ENCODE assay signal across 8 cellular contexts in genomic region chr1:43452789-43453441, GRCh38. TPM values are rescaled to one million over a fixed set of nuclear protein-coding genes. Genes with fewer than 3 reads are reported as not detected.
DNase-seq lines count a peak whose midpoint lies in the region; ATAC-seq and TF ChIP-seq lines count a peak whose summit lies in the region.

No MANE protein-coding gene starts in this region.

- 4 to 6% methylated on average over 6 to 10 of the region's 10 CpGs for WGBS in GM23248 (ENCODE audit: low coverage in 1 of 2, low lambda C conversion rate in 2 of 2, missing lambda C conversion rate in 2 of 2), 2 experiments
- WGBS in aorta, 2 donors: 4% methylated on average over 9 to 10 of the region's 10 CpGs

- no peaks in the 10 kb centered on the region for H4K20me1 ChIP-seq in GM23248 (ENCODE audit: insufficient read depth)

- in situ Hi-C loops in GM23248 (cut with MboI) (no loop called here), KBM-7 (cut with MboI; ENCODE audit: low pct_unique_long_range_greater_than_20kb, low sequenced_read_pairs) (no loop called here)

- DNase-seq in A673 (ENCODE audit: low spot score) (peak; percentile 75), GM23248 (peak; percentile 64), SJSA1 (ENCODE audit: low read depth in 1 of 2, low spot score in 2 of 2) (peak; percentile 47 to 52), epithelial cell of proximal tubule (ENCODE audit: low read depth) (no peak), aorta (peak in 1 of 2 donors; percentile 75), KBM-7 (no peak)

- H2AFZ ChIP-seq in GM23248: no peak overlapping the region

- TF ChIP-seq CTCF in A673 (conservative IDR thresholded peaks at IDR 0.05; ENCODE audit: low read depth, low read length) (no peak), epithelial cell of proximal tubule (conservative IDR thresholded peaks at IDR 0.05; ENCODE audit: low read depth, low read length) (no peak)

- H3K9me3 ChIP-seq in A673 (ENCODE audit: low read depth, low read length, poor library complexity, severe bottlenecking) (no peaks in the 10 kb centered on the region), GM23248 (ENCODE audit: low read depth) (no peaks in the 10 kb centered on the region), SJSA1 (replicated peaks) (0 out of 2 replicates have a peak, but pooled peaks cover 3% of the 10 kb centered on the region), muscle layer of duodenum (ENCODE audit: control insufficient read depth in 1 of 2, low read length in 2 of 2) (no peaks in the 10 kb centered on the region), aorta (ENCODE audit: control insufficient read depth, low read length) (no peaks in the 10 kb centered on the region)

- no peaks in the 10 kb centered on the region for H3K9me2 ChIP-seq in GM23248 (ENCODE audit: insufficient read depth)

- ATAC-seq in aorta (ENCODE audit: low FRiP score): no peak
- ATAC-seq in HG03521 (IDR thresholded peaks at IDR 0.05; ENCODE audit: unreplicated experiment): no peak

- H3K4me3 ChIP-seq in A673 (ENCODE audit: low read depth, low read length, poor library complexity, severe bottlenecking): peak overlapping the region; percentile 56
- peak overlapping the region; percentile 74 for H3K4me3 ChIP-seq in GM23248
- peak overlapping the region; percentile 54 for H3K4me3 ChIP-seq in SJSA1
- H3K4me3 ChIP-seq in epithelial cell of proximal tubule (ENCODE audit: low read depth, low read length): peak overlapping the region; percentile 50
- peak overlapping the region; percentile 31 to 68 for H3K4me3 ChIP-seq in muscle layer of duodenum (ENCODE audit: low read depth in 1 of 2, low read length in 2 of 2)
- peak overlapping the region; percentile 61 to 70 for H3K4me3 ChIP-seq in aorta (ENCODE audit: low read length in 2 of 2)

- H3K27ac ChIP-seq in A673 (ENCODE audit: low read depth, low read length, poor library complexity, severe bottlenecking) (peak overlapping the region; percentile 82), GM23248 (peak overlapping the region; percentile 63), SJSA1 (peak overlapping the region; percentile 87), muscle layer of duodenum (ENCODE audit: low read length) (peak overlapping the region; percentile 0), aorta (ENCODE audit: low read depth in 1 of 2, low read length in 2 of 2) (peak overlapping the region; percentile 44 to 69)

- BruUV-seq in A673 (replicated peaks; lab: Mats Ljungman, UMichigan): no TSS peak

- H3F3A ChIP-seq in GM23248 (ENCODE audit: insufficient read depth): peaks cover 24% of the 10 kb centered on the region

- H3K27me3 ChIP-seq in A673 (replicated peaks; ENCODE audit: insufficient read depth, low read depth, low read length, poor library complexity) (peaks cover 6% of the 10 kb centered on the region), GM23248 (replicated peaks; ENCODE audit: insufficient read depth) (no peaks in the 10 kb centered on the region), SJSA1 (replicated peaks) (no peaks in the 10 kb centered on the region), muscle layer of duodenum (ENCODE audit: low read depth, low read length) (no peaks in the 10 kb centered on the region), aorta (ENCODE audit: control insufficient read depth in 1 of 2, insufficient read depth in 2 of 2, low read length in 1 of 2) (no peaks in the 10 kb centered on the region)

- CTCF ChIA-PET in A673 (lab: Charles Lee): no interaction called here

- H3K4me2 ChIP-seq in GM23248 (ENCODE audit: unreplicated experiment): peak overlapping the region; percentile 31

- intact Hi-C loops in A673 (cut with micrococcal nuclease; ENCODE audit: unreplicated experiment): no loop called here
- intact Hi-C loops in aorta (cut with DNase I): no loop called here

- peaks cover 28% of the 10 kb centered on the region for H3K36me3 ChIP-seq in A673 (ENCODE audit: insufficient read depth, low read length, poor library complexity, severe bottlenecking)
- H3K36me3 ChIP-seq in GM23248 (ENCODE audit: low read depth): no peaks in the 10 kb centered on the region
- H3K36me3 ChIP-seq in SJSA1: peaks cover 47% of the 10 kb centered on the region
- peaks cover 30 to 35% of the 10 kb centered on the region in 2 donors for H3K36me3 ChIP-seq in muscle layer of duodenum (ENCODE audit: control insufficient read depth in 1 of 2, insufficient read depth in 2 of 2, low read length in 2 of 2)
- H3K36me3 ChIP-seq in aorta (ENCODE audit: control insufficient read depth in 1 of 2, insufficient read depth in 2 of 2, low read length in 1 of 2): peaks cover 0 to 4% of the 10 kb centered on the region in 2 donors

- H3K79me2 ChIP-seq in GM23248 (ENCODE audit: insufficient read depth): no peaks in the 10 kb centered on the region

- H3K4me1 ChIP-seq in A673 (ENCODE audit: insufficient read depth, low read length, poor library complexity, severe bottlenecking) (peaks cover 11% of the 10 kb centered on the region), GM23248 (ENCODE audit: insufficient read depth) (peaks cover 4% of the 10 kb centered on the region; the same call in 1 of the 2 replicates), SJSA1 (replicated peaks) (peaks cover 26% of the 10 kb centered on the region), muscle layer of duodenum (ENCODE audit: control insufficient read depth in 1 of 2, insufficient read depth in 2 of 2, low read length in 2 of 2) (peaks cover 3 to 13% of the 10 kb centered on the region in 2 donors), aorta (ENCODE audit: control insufficient read depth in 1 of 2, insufficient read depth in 2 of 2, low read length in 2 of 2) (no peaks in the 10 kb centered on the region)

- POLR2A ChIA-PET in A673 (lab: Charles Lee; ENCODE audit: low non-redundant PET): interaction anchor here (0.9 kb wide), 1 partner anchor 226 kb away, joined by 8 read pairs; no protein-coding TSS in a partner anchor

- peak overlapping the region; percentile 77 for H3K9ac ChIP-seq in GM23248

RNA-seq across cellular contexts. Expression of gene HYI, which starts 0.8 kb away (rescaled TPM):
- 14.8 and 19.8 TPM in 2 replicates for total RNA-seq in A673 (2021)
- total RNA-seq in GM23248 (2014; rRNA removed; shearing (Covaris generic)): 28.5 and 35.7 TPM in 2 replicates
- polyA plus RNA-seq in GM23248 (2016; fragmentation: Nextera tagmentation; extraction: Ambion mirVana): 17.4 and 21.0 TPM in 2 replicates
- 44.3 and 47.2 TPM in 2 replicates for total RNA-seq in SJSA1 (2014; rRNA removed; shearing (Covaris generic))
- total RNA-seq in epithelial cell of proximal tubule: 124 and 135 TPM in 2 replicates
- 10 to 100 TPM; 38.0 to 63.3 TPM for total RNA-seq in aorta
- 100 to 1,000 TPM in 1 of 2 donors, 10 to 100 TPM in 1; 63.9 to 190 TPM for polyA plus RNA-seq in aorta

Comparison
In these comparisons a context has a peak if more than half of its experiments do, and no peak if none do; other contexts are left out.
1. DNase-seq: peak in A673 (single experiment), GM23248 (single experiment) and SJSA1 (2 of 2); none in epithelial cell of proximal tubule (single experiment) and KBM-7 (single experiment).
2. H3K27ac ChIP-seq: peak in every context shown above with its lines; median percentile 87 in SJSA1; 82 in A673; 63 in GM23248; 56 in aorta; 0 in muscle layer of duodenum.
3. Peak in every context shown above with its lines, with median percentiles within 50 percentile points of each other: H3K4me3 ChIP-seq.